Comparison of ENCODE assay signal across 9 cellular contexts in genomic region chr16:1311738-1312458, GRCh38. TPM values are rescaled to one million over a fixed set of nuclear protein-coding genes. Genes with fewer than 3 reads are reported as not detected.
DNase-seq lines count a peak whose midpoint lies in the region; TF ChIP-seq lines count a peak whose summit lies in the region.
"Had no signal": no experiment of that assay in that cellular context is flagged by ENCODE, and none has a peak within 500 bp of the region (broad histone marks: within the 10 kb centered on the region; RNA-seq: fewer than 3 reads in every experiment).

No MANE protein-coding gene starts in this region.

- H3K36me3 ChIP-seq in ACC112 (ENCODE audit: insufficient read depth, low read length), result peaks cover 19% of the 10 kb centered on the region; the same call in 1 of the 2 replicates
- peaks cover 16% of the 10 kb centered on the region; the same call in 1 of the 2 replicates for H3K36me3 ChIP-seq in KMS-11 (ENCODE audit: insufficient read depth)

- no peak overlapping the region for H3K9ac ChIP-seq in KMS-11

- DNase-seq in dorsolateral prefrontal cortex (no peak), GM10266 (ENCODE audit: extremely low spot score) (no peak), NCI-H1105 (lab: John Stamatoyannopoulos, UW) (no peak), NCI-H2171 (lab: John Stamatoyannopoulos, UW) (no peak)
- no peak for DNase-seq in activated effector memory CD4-positive, alpha-beta T cell treated with anti-CD3 and anti-CD28 coated beads, Interleukin-2, amount 50 U/mL, for 16 hours
- DNase-seq: NCI-H1930 had no signal

- peaks cover 71% of the 10 kb centered on the region for H3K79me2 ChIP-seq in ACC112 (ENCODE audit: control insufficient read depth, insufficient read depth, low read length, unreplicated experiment)
- H3K79me2 ChIP-seq in KMS-11 (ENCODE audit: insufficient read depth, low read depth), result peaks cover 66% of the 10 kb centered on the region

- no peaks in the 10 kb centered on the region for H3K9me3 ChIP-seq in mononuclear cell (ENCODE audit: low read depth, low read length)

- peaks cover 40% of the 10 kb centered on the region for H4K20me1 ChIP-seq in KMS-11 (ENCODE audit: insufficient read depth)

- H3K27me3 ChIP-seq in ACC112 (ENCODE audit: insufficient read depth, low read length) (no peaks in the 10 kb centered on the region), KMS-11 (ENCODE audit: insufficient read depth, low read depth) (no peaks in the 10 kb centered on the region), dorsolateral prefrontal cortex (no peaks in the 10 kb centered on the region), mononuclear cell (ENCODE audit: insufficient read depth, low read length) (no peaks in the 10 kb centered on the region)

- intact Hi-C loops in dorsolateral prefrontal cortex (cut with DNase I), result loop anchor here (5.0 kb wide), 2 partner anchors 95 to 105 kb away; no protein-coding TSS in a partner anchor

- H3K4me2 ChIP-seq in KMS-11, result peak overlapping the region; percentile 99; the same call in 1 of the 2 replicates

- H3K4me3 ChIP-seq in ACC112 (ENCODE audit: low read depth, low read length) (peak overlapping the region; percentile 94), KMS-11 (IDR thresholded peaks at IDR 0.05; ENCODE audit: insufficient read depth, low read depth, low read length) (no peak overlapping the region), dorsolateral prefrontal cortex (peak overlapping the region; percentile 9 to 95 (median 84)), mononuclear cell (ENCODE audit: low read length) (peak overlapping the region; percentile 70)

- H2AFZ ChIP-seq in ACC112 (ENCODE audit: low read length, unreplicated experiment) (no peak overlapping the region), KMS-11 (ENCODE audit: low read depth) (no peak overlapping the region)

- H3K4me1 ChIP-seq in ACC112 (ENCODE audit: control insufficient read depth, insufficient read depth, low read length, unreplicated experiment) (peaks cover 22% of the 10 kb centered on the region), KMS-11 (ENCODE audit: low read depth, poor library complexity, severe bottlenecking) (peaks cover 16% of the 10 kb centered on the region), mononuclear cell (ENCODE audit: insufficient read depth, low read length) (peaks cover 47% of the 10 kb centered on the region)

- H3K27ac ChIP-seq in ACC112 (ENCODE audit: low read depth, low read length) (no peak overlapping the region), KMS-11 (no peak overlapping the region), dorsolateral prefrontal cortex (peak overlapping the region in 16 of 59 donors; percentile 2 to 74 (median 23))

- TF ChIP-seq CTCF in KMS-11 (conservative IDR thresholded peaks at IDR 0.05; ENCODE audit: low read depth, low read length) (no peak), dorsolateral prefrontal cortex (IDR thresholded peaks at IDR 0.05 in 54 of 56, conservative IDR thresholded peaks at IDR 0.05 in 2 of 56; ENCODE audit: low read depth in 1 of 56, partially characterized antibody in 56 of 56) (no peak), GM10266 (IDR thresholded peaks at IDR 0.05; ENCODE audit: control insufficient read depth, insufficient read depth, low read depth, missing control alignments) (no peak)

RNA-seq across cellular contexts. Expression of gene UBE2I, which starts 2.5 kb away (rescaled TPM):
- total RNA-seq in dorsolateral prefrontal cortex (100 to 1,000 TPM in 1 of 120 experiments, 10 to 100 TPM in 119; 66.6 to 108 (median 83.6) TPM), mononuclear cell (108 TPM)

RNA-seq across cellular contexts. Expression of gene BAIAP3, which starts 21.5 kb away (rescaled TPM):
- total RNA-seq in dorsolateral prefrontal cortex (100 to 1,000 TPM in 100 of 120 experiments, 10 to 100 TPM in 20; 24.1 to 289 (median 137) TPM), mononuclear cell (2.3 TPM)

RNA-seq across cellular contexts. Expression of gene TSR3, which starts 39.8 kb away (rescaled TPM):
- 10 to 100 TPM; 30.3 to 68.2 (median 46.8) TPM for total RNA-seq in dorsolateral prefrontal cortex
- 21.3 TPM for total RNA-seq in mononuclear cell

RNA-seq across cellular contexts. Expression of gene GNPTG, which starts 39.8 kb away (rescaled TPM):
- total RNA-seq in dorsolateral prefrontal cortex (100 to 1,000 TPM in 112 of 120 experiments, 10 to 100 TPM in 8; 85.9 to 151 (median 118) TPM), mononuclear cell (29.8 TPM)

RNA-seq across cellular contexts. Expression of gene TPSD1, which starts 56.0 kb away (rescaled TPM):
- total RNA-seq in dorsolateral prefrontal cortex, result 1 to 10 TPM in 42 of 120 experiments, under 1 TPM in 40, not detected in 38; 0.29 to 4.8 (median 1.0) TPM
- not detected for total RNA-seq in mononuclear cell
